Comparison of ENCODE assay signal across 21 cellular contexts in genomic region chr12:108190529-108190928, GRCh38.
DNase-seq lines count a peak whose midpoint lies in the region; ATAC-seq and TF ChIP-seq lines count a peak whose summit lies in the region.
"Had no signal": no experiment of that assay in that cellular context is flagged by ENCODE, and none has a peak within 500 bp of the region (broad histone marks: within the 10 kb centered on the region; RNA-seq: fewer than 3 reads in every experiment).

No MANE protein-coding gene starts in this region.

- 26 to 36% (median 35%) methylated on average over 3 of the region's 3 CpGs for WGBS in psoas muscle, 3 donors

- H3K36me3 ChIP-seq in left ventricle myocardium inferior = no peaks in the 10 kb centered on the region
- no peaks in the 10 kb centered on the region for H3K36me3 ChIP-seq in psoas muscle (ENCODE audit: insufficient read depth in 1 of 2, low read depth in 1 of 2)
- H3K36me3 ChIP-seq: esophagus squamous epithelium had no signal

- H3K4me1 ChIP-seq in left ventricle myocardium inferior (peaks cover 11% of the 10 kb centered on the region), psoas muscle (no peaks in the 10 kb centered on the region)

- H3K4me3 ChIP-seq in left ventricle myocardium inferior (no peak overlapping the region), psoas muscle (no peak overlapping the region)
- H3K4me3 ChIP-seq: esophagus squamous epithelium had no signal

- H3K27me3 ChIP-seq in left ventricle myocardium inferior (ENCODE audit: low read depth) (no peaks in the 10 kb centered on the region), psoas muscle (ENCODE audit: insufficient read depth in 3 of 3, low read length in 2 of 3) (no peaks in the 10 kb centered on the region)
- H3K27me3 ChIP-seq: esophagus squamous epithelium had no signal

- TF ChIP-seq CTCF in left ventricle myocardium inferior (IDR thresholded peaks at IDR 0.05; ENCODE audit: borderline replicate concordance) = peak; percentile 45
- no peak for TF ChIP-seq CTCF in psoas muscle (IDR thresholded peaks at IDR 0.05)

- H3K36me3 Mint-ChIP-seq in activated naive CD4-positive, alpha-beta T cell treated with anti-CD3 and anti-CD28 coated beads, Interleukin-2, amount 50 U/mL, for 72 hours = no peaks in the 10 kb centered on the region
- H3K36me3 Mint-ChIP-seq: CD8-positive, alpha-beta memory T cell had no signal

- DNase-seq in NCI-H1694 (lab: John Stamatoyannopoulos, UW) = peak; percentile 47
- DNase-seq in NCI-H526 treated with DMSO at 0.1 percent for 48 hours (lab: John Stamatoyannopoulos, UW) = peak; percentile 45
- no peak for DNase-seq in left ventricle myocardium inferior
- DNase-seq in psoas muscle = no peak
- DNase-seq in dermis blood vessel endothelial cell = no peak
- no peak for DNase-seq in activated naive CD4-positive, alpha-beta T cell treated with anti-CD3 and anti-CD28 coated beads, Interleukin-2, amount 50 U/mL, for 72 hours (ENCODE audit: low spot score in 2 of 2)
- DNase-seq: activated CD8-positive, alpha-beta T cell treated with anti-CD3 and anti-CD28 coated beads, Interleukin-2, amount 10 ng/mL, durations not matched to agents 7 days and 5 days; activated naive CD4-positive, alpha-beta T cell treated with Interleukin-2 at 50 U/mL for 16 hours; activated T-cell treated with anti-CD3 and anti-CD28 coated beads, Interleukin-2, amount 50 U/mL, for 1 hour; CD8-positive, alpha-beta memory T cell; DND-41; effector memory CD4-positive, alpha-beta T cell; esophagus squamous epithelium; KBM-7; NCI-H2029; NCI-H69; RPMI8226 had no signal

- peak in 3 of 4 donors; percentile 32 to 74 (median 39) for ATAC-seq in psoas muscle
- ATAC-seq in activated naive CD4-positive, alpha-beta T cell treated with anti-CD3 and anti-CD28 coated beads, Interleukin-2, amount 50 U/mL, for 72 hours = no peak
- ATAC-seq in HG02840 (IDR thresholded peaks at IDR 0.05; ENCODE audit: low FRiP score, unreplicated experiment) = no peak
- no peak for ATAC-seq in HG03108 (IDR thresholded peaks at IDR 0.05; ENCODE audit: unreplicated experiment)
- ATAC-seq: activated CD4-positive, CD25-positive, alpha-beta regulatory T cell treated with anti-CD3 and anti-CD28 coated beads, Interleukin-2, amount 50 U/mL, for 24 hours; activated CD8-positive, alpha-beta T cell treated with anti-CD3 and anti-CD28 coated beads, Interleukin-2, amount 10 ng/mL, durations not matched to agents 7 days and 5 days had no signal

- no peaks in the 10 kb centered on the region for H3K9me3 Mint-ChIP-seq in activated naive CD4-positive, alpha-beta T cell treated with anti-CD3 and anti-CD28 coated beads, Interleukin-2, amount 50 U/mL, for 72 hours
- H3K9me3 Mint-ChIP-seq: CD8-positive, alpha-beta memory T cell; central memory CD8-positive, alpha-beta T cell had no signal

- H3K9me3 ChIP-seq in left ventricle myocardium inferior (replicated peaks) (peaks cover 4% of the 10 kb centered on the region), psoas muscle (no peaks in the 10 kb centered on the region)
- H3K9me3 ChIP-seq: esophagus squamous epithelium had no signal

- H3K27ac ChIP-seq in left ventricle myocardium inferior (replicated peaks) = no peak overlapping the region
- H3K27ac ChIP-seq in psoas muscle = no peak overlapping the region
- H3K27ac ChIP-seq: esophagus squamous epithelium had no signal

- intact Hi-C loops in left ventricle myocardium inferior (cut with micrococcal nuclease) = no loop called here
- intact Hi-C loops in psoas muscle (cut with DNase I) = loop anchor here in 1 of 2 donors (10.0 kb wide), 2 partner anchors 196 to 276 kb away; no protein-coding TSS in a partner anchor

- no peak overlapping the region for H3K27ac Mint-ChIP-seq in activated naive CD4-positive, alpha-beta T cell treated with anti-CD3 and anti-CD28 coated beads, Interleukin-2, amount 50 U/mL, for 72 hours
- H3K27ac Mint-ChIP-seq: activated CD8-positive, alpha-beta T cell treated with anti-CD3 and anti-CD28 coated beads, Interleukin-2, amount 10 ng/mL, durations not matched to agents 7 days and 5 days; CD8-positive, alpha-beta memory T cell had no signal

Comparison
In these comparisons a context has a peak if more than half of its experiments do, and no peak if none do; other contexts are left out.
1. DNase-seq: peak in NCI-H1694 (single experiment) and NCI-H526 treated with DMSO at 0.1 percent for 48 hours (single experiment); none in left ventricle myocardium inferior (single experiment), psoas muscle (0 of 2), dermis blood vessel endothelial cell (single experiment) and activated naive CD4-positive, alpha-beta T cell treated with anti-CD3 and anti-CD28 coated beads, Interleukin-2, amount 50 U/mL, for 72 hours (0 of 2).
2. ATAC-seq: peak in psoas muscle (3 of 4); none in activated naive CD4-positive, alpha-beta T cell treated with anti-CD3 and anti-CD28 coated beads, Interleukin-2, amount 50 U/mL, for 72 hours (0 of 2), HG02840 (single experiment) and HG03108 (single experiment).